24 cellular contexts compared by ENCODE assay signal in the genomic region with DNA sequence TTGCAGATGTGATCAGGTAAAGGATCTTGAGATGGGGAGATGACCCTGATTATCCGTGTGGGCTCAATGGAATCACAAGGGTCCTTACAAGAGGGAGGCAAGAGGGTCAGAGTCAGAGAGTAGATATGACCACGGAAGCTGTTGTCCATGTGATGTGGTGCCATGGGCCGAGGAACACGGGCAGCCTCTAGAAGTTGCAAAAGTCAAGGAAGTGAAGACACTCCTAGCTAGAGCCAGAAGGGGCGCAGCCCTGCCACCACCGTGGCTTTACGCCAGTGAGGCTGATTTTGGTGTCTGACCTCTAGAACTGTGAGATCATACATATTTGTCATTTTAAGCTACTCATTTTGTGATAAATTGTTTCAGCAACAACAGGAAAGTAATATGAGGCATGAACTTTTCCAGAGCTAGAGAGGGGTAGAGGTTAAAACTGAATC.
DNase-seq lines count a peak whose midpoint lies in the region; ATAC-seq, FAIRE-seq and TF ChIP-seq lines count a peak whose summit lies in the region.
"Had no signal": no experiment of that assay in that cellular context is flagged by ENCODE, and none has a peak within 500 bp of the region (broad histone marks: within the 10 kb centered on the region; RNA-seq: fewer than 3 reads in every experiment).

No MANE protein-coding gene starts in this region.

- WGBS in GM12878 (ENCODE audit: insufficient coverage, insufficient replicate concordance, low lambda C conversion rate, missing lambda C conversion rate), result 49% methylated on average over 7 of the region's 7 CpGs
- WGBS in body of pancreas, 2 donors, result 85 to 88% methylated on average over 7 of the region's 7 CpGs

- BruUV-seq in GM12878 (replicated peaks; lab: Mats Ljungman, UMichigan), result no TSS peak

- H3K9me3 Mint-ChIP-seq in type B pancreatic cell, result no peaks in the 10 kb centered on the region
- H3K9me3 Mint-ChIP-seq: activated T-cell treated with anti-CD3 and anti-CD28 coated beads, Interleukin-2, amount 50 U/mL, for 72 hours; CD8-positive, alpha-beta T cell had no signal

- H3K27me3 Mint-ChIP-seq in type B pancreatic cell, result peaks cover 11% of the 10 kb centered on the region

- in situ Hi-C loops in GM12878 (cut with MboI), result no loop called here

- TF ChIP-seq RAD21 in GM12878 (IDR thresholded peaks at IDR 0.05; ENCODE audit: insufficient read depth, low read depth, low read length), result no peak

- H3K36me3 ChIP-seq in GM12878 (ENCODE audit: control insufficient read depth in 2 of 2, insufficient read depth in 2 of 2, low read length in 1 of 2) (no peaks in the 10 kb centered on the region), body of pancreas (replicated peaks in 1 of 2; ENCODE audit: insufficient read depth in 1 of 2, low read depth in 2 of 2) (no peaks in the 10 kb centered on the region)

- H3K4me2 ChIP-seq in GM12878 (ENCODE audit: control insufficient read depth, insufficient read depth), result no peak overlapping the region

- no peak for FAIRE-seq in GM12878 (lab: Jason Lieb, UNC)
- FAIRE-seq: A204.1 had no signal

- H4K20me1 ChIP-seq in GM12878 (ENCODE audit: control insufficient read depth, insufficient read depth), result no peaks in the 10 kb centered on the region

- no peak for TF ChIP-seq EP300 in GM12878 (IDR thresholded peaks at IDR 0.05; ENCODE audit: borderline replicate concordance in 1 of 2, control insufficient read depth in 1 of 2, low read depth in 2 of 2, low read length in 2 of 2)

- peaks cover 11% of the 10 kb centered on the region for H3K4me1 Mint-ChIP-seq in type B pancreatic cell (ENCODE audit: unreplicated experiment)

- intact Hi-C loops in GM12878 (cut with micrococcal nuclease; ENCODE audit: unreplicated experiment) (loop anchor here (5.0 kb wide), 1 partner anchor 486 kb away; no protein-coding TSS in a partner anchor), body of pancreas (cut with DNase I) (no loop called here)

- H3K36me3 Mint-ChIP-seq in type B pancreatic cell, result no peaks in the 10 kb centered on the region
- H3K36me3 Mint-ChIP-seq: CD8-positive, alpha-beta T cell had no signal

- CTCF ChIA-PET in GM12878 (lab: Yijun Ruan, JAX), result interaction anchor here (0.8 to 6.9 kb wide), 11 partner anchors 10 to 528 kb away, joined by 3 to 53 read pairs (median 4); no protein-coding TSS in a partner anchor

- H3K4me1 ChIP-seq in GM12878 (ENCODE audit: control insufficient read depth, insufficient read depth, low read length) (no peaks in the 10 kb centered on the region), body of pancreas (no peaks in the 10 kb centered on the region)
- H3K4me1 ChIP-seq: parathyroid adenoma had no signal

- H3K9ac ChIP-seq in GM12878 (ENCODE audit: control insufficient read depth, insufficient read depth, low read length), result no peak overlapping the region
- H3K9ac ChIP-seq: parathyroid adenoma had no signal

- no peak overlapping the region for H3K4me3 Mint-ChIP-seq in type B pancreatic cell
- H3K4me3 Mint-ChIP-seq: activated naive CD4-positive, alpha-beta T cell treated with anti-CD3 and anti-CD28 coated beads for 36 hours; activated T-cell treated with anti-CD3 and anti-CD28 coated beads, Interleukin-2, amount 50 U/mL, for 72 hours; CD8-positive, alpha-beta T cell had no signal

- RAD21 ChIA-PET in GM12878 (lab: Charles Lee; ENCODE audit: unreplicated experiment), result interaction anchor here (1.0 to 5.7 kb wide), 8 partner anchors 14 to 528 kb away, joined by 3 to 31 read pairs (median 4); a partner anchor contains a TSS

- POLR2A ChIA-PET in GM12878 (lab: Charles Lee), result interaction anchor here (0.6 kb wide), 1 partner anchor 625 kb away, joined by 3 read pairs; no protein-coding TSS in a partner anchor

- H3K9me3 ChIP-seq in GM12878 (replicated peaks; ENCODE audit: control insufficient read depth, insufficient read depth, low read length) (no peaks in the 10 kb centered on the region; the same call in 2 of the 3 replicates), body of pancreas (no peaks in the 10 kb centered on the region)

- TF ChIP-seq POLR2A in GM12878 (IDR thresholded peaks at IDR 0.05; ENCODE audit: low read depth, low read length) (no peak), body of pancreas (IDR thresholded peaks at IDR 0.05) (no peak)

- H3K4me3 ChIP-seq in GM12878, result no peak overlapping the region
- H3K4me3 ChIP-seq in body of pancreas, result no peak overlapping the region

- peak; percentile 45 for DNase-seq in activated CD8-positive, alpha-beta memory T cell treated with anti-CD3 and anti-CD28 coated beads, Interleukin-2, amount 50 U/mL, for 48 hours
- no peak for DNase-seq in activated CD8-positive, alpha-beta memory T cell treated with anti-CD3 and anti-CD28 coated beads, Interleukin-2, amount 50 U/mL, for 4 hours
- DNase-seq in GM12878 (ENCODE audit: low read depth, low spot score) (no peak), mesenteric fat pad (ENCODE audit: low spot score) (peak; percentile 81), type B pancreatic cell (ENCODE audit: extremely low spot score, unreplicated experiment) (peak; percentile 32), body of pancreas (no peak), D341Med (ENCODE audit: low spot score) (no peak)
- DNase-seq: activated CD4-positive, alpha-beta T cell treated with anti-CD3 and anti-CD28 coated beads for 4 hours; activated T-cell treated with anti-CD3 and anti-CD28 coated beads, Interleukin-2, amount 50 U/mL, for 72 hours; DMS 273 treated with DMSO at 0.1 percent for 48 hours; glutamatergic neuron; islet precursor cell; Kasumi-1; NCI-H1048; NCI-H187; NCI-H2171 treated with DMSO at 0.1 percent for 48 hours; NCI-H524 treated with DMSO at 0.1 percent for 48 hours; SHP77; stimulated activated naive CD8-positive, alpha-beta T cell treated with anti-CD3 and anti-CD28 coated beads, Interleukin-15, Interleukin-2, amounts not matched to agents 100 U/mL and 50 U/mL, for 24 hours had no signal

- H3K27ac Mint-ChIP-seq in type B pancreatic cell, result no peak overlapping the region
- H3K27ac Mint-ChIP-seq: activated naive CD4-positive, alpha-beta T cell treated with anti-CD3 and anti-CD28 coated beads for 36 hours; activated T-cell treated with anti-CD3 and anti-CD28 coated beads, Interleukin-2, amount 50 U/mL, for 72 hours; CD8-positive, alpha-beta T cell had no signal

- ATAC-seq in GM12878 (peak; percentile 50; the same call in 2 of the 3 replicates), body of pancreas (no peak), HG02610 (IDR thresholded peaks at IDR 0.05; ENCODE audit: unreplicated experiment) (no peak)
- ATAC-seq: activated T-cell treated with anti-CD3 and anti-CD28 coated beads, Interleukin-2, amount 50 U/mL, for 72 hours; CD8-positive, alpha-beta T cell; stimulated activated naive CD8-positive, alpha-beta T cell treated with anti-CD3 and anti-CD28 coated beads, Interleukin-15, Interleukin-2, amounts not matched to agents 100 U/mL and 50 U/mL, for 24 hours had no signal

- H3K27ac ChIP-seq in GM12878 (ENCODE audit: control insufficient read depth, insufficient read depth), result no peak overlapping the region
- no peak overlapping the region for H3K27ac ChIP-seq in body of pancreas
- H3K27ac ChIP-seq: parathyroid adenoma had no signal

- TF ChIP-seq CTCF in GM12878 (IDR thresholded peaks at IDR 0.05 in 2 of 3, conservative IDR thresholded peaks at IDR 0.05 in 1 of 3; ENCODE audit: control insufficient read depth in 2 of 3, extremely low read depth in 1 of 3, insufficient read depth in 1 of 3, low read depth in 3 of 3, low read length in 3 of 3) (0 out of 6 replicates have a peak, but pooled peaks of 1 of the 3 experiments have one; percentile 5), type B pancreatic cell (conservative IDR thresholded peaks at IDR 0.05) (no peak), body of pancreas (IDR thresholded peaks at IDR 0.05) (no peak)

- SMC1A ChIA-PET in GM12878 (lab: Charles Lee; ENCODE audit: uncharacterized antibody, unreplicated experiment), result interaction anchor here (0.9 to 4.5 kb wide), 13 partner anchors 10 to 544 kb away, joined by 3 to 23 read pairs (median 3); no protein-coding TSS in a partner anchor

- no peaks in the 10 kb centered on the region; a peak in 1 of 4 replicates for H3K27me3 ChIP-seq in GM12878 (replicated peaks in 1 of 2; ENCODE audit: control insufficient read depth in 2 of 2, insufficient read depth in 2 of 2, low read length in 1 of 2)
- H3K27me3 ChIP-seq in body of pancreas, result no peaks in the 10 kb centered on the region

- H2AFZ ChIP-seq in GM12878 (ENCODE audit: control insufficient read depth, low read depth, low read length), result no peak overlapping the region
- H2AFZ ChIP-seq: parathyroid adenoma had no signal

- no peaks in the 10 kb centered on the region for H3K79me2 ChIP-seq in GM12878 (ENCODE audit: control insufficient read depth, insufficient read depth, low read length)
- H3K79me2 ChIP-seq: parathyroid adenoma had no signal

TF ChIP-seq in GM12878, 131 proteins besides CTCF, POLR2A, EP300 and RAD21 (continues in another document):
- no peak for TF ChIP-seq MEF2B (IDR thresholded peaks at IDR 0.05; ENCODE audit: partially characterized antibody, poor library complexity, severe bottlenecking)
- TF ChIP-seq, protein P1, sequence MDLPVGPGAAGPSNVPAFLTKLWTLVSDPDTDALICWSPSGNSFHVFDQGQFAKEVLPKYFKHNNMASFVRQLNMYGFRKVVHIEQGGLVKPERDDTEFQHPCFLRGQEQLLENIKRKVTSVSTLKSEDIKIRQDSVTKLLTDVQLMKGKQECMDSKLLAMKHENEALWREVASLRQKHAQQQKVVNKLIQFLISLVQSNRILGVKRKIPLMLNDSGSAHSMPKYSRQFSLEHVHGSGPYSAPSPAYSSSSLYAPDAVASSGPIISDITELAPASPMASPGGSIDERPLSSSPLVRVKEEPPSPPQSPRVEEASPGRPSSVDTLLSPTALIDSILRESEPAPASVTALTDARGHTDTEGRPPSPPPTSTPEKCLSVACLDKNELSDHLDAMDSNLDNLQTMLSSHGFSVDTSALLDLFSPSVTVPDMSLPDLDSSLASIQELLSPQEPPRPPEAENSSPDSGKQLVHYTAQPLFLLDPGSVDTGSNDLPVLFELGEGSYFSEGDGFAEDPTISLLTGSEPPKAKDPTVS (IDR thresholded peaks at IDR 0.05; ENCODE audit: low read depth, low read length), result no peak
- TF ChIP-seq, protein P2, sequence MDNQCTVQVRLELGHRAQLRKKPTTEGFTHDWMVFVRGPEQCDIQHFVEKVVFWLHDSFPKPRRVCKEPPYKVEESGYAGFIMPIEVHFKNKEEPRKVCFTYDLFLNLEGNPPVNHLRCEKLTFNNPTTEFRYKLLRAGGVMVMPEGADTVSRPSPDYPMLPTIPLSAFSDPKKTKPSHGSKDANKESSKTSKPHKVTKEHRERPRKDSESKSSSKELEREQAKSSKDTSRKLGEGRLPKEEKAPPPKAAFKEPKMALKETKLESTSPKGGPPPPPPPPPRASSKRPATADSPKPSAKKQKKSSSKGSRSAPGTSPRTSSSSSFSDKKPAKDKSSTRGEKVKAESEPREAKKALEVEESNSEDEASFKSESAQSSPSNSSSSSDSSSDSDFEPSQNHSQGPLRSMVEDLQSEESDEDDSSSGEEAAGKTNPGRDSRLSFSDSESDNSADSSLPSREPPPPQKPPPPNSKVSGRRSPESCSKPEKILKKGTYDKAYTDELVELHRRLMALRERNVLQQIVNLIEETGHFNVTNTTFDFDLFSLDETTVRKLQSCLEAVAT (IDR thresholded peaks at IDR 0.05), result no peak

Comparison
In these comparisons a context has a peak if more than half of its experiments do, and no peak if none do; other contexts are left out.
1. DNase-seq: peak in activated CD8-positive, alpha-beta memory T cell treated with anti-CD3 and anti-CD28 coated beads, Interleukin-2, amount 50 U/mL, for 48 hours (single experiment), mesenteric fat pad (single experiment) and type B pancreatic cell (single experiment); none in activated CD8-positive, alpha-beta memory T cell treated with anti-CD3 and anti-CD28 coated beads, Interleukin-2, amount 50 U/mL, for 4 hours (single experiment), GM12878 (single experiment), body of pancreas (0 of 4) and D341Med (single experiment).